ENCODE assay signal across 7 cellular contexts in the genomic region with DNA sequence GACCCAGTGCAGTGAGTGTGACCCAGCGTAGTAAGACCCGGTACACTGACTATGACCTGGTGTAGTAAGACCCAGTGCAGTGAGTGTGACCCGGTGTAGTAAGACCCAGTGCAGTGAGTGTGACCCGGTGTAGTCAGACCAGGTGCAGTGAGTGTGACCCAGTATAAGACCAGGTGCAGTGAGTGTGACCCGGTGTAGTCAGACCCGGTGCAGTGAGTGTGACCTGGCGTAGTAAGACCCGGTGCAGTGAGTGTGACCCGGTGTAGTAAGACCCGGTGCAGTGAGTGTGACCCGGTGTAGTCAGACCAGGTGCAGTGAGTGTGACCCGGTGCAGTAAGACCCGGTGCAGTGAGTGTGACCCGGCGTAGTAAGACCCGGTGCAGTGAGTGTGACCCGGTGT.
DNase-seq lines count a peak whose midpoint lies in the region; ATAC-seq and TF ChIP-seq lines count a peak whose summit lies in the region.
"Not testable (repeated sequence)": the region's sequence is repeated elsewhere in the genome, so short reads cannot be mapped to it uniquely, and the experiment has no call there.

No MANE protein-coding gene starts in this region.

- H3K4me1 Mint-ChIP-seq in WTC11, result not testable (repeated sequence)
- H3K4me1 Mint-ChIP-seq in glutamatergic neuron (ENCODE audit: low read depth, unreplicated experiment), result peaks cover 30% of the 10 kb centered on the region

- H3K9me3 Mint-ChIP-seq in WTC11 (peaks cover 58% of the 10 kb centered on the region), glutamatergic neuron (ENCODE audit: unreplicated experiment) (peaks cover 24% of the 10 kb centered on the region)

- POLR2A ChIA-PET in WTC11 (lab: Charles Lee), result not testable (repeated sequence)

- peaks cover 58% of the 10 kb centered on the region for H3K36me3 Mint-ChIP-seq in WTC11
- H3K36me3 Mint-ChIP-seq in glutamatergic neuron (ENCODE audit: unreplicated experiment), result peaks cover 11% of the 10 kb centered on the region

- H3K4me3 Mint-ChIP-seq in WTC11; glutamatergic neuron (ENCODE audit: unreplicated experiment): not testable (repeated sequence)

- H3K4me3 ChIP-seq in cardiac fibroblast (replicated peaks in 1 of 2; ENCODE audit: low read depth in 2 of 2, low read length in 2 of 2), result not testable (repeated sequence)

- peak; percentile 37 for DNase-seq in ELR (ENCODE audit: low read depth)
- DNase-seq in WTC11 (ENCODE audit: low spot score), result peak; percentile 66
- DNase-seq in activated T-cell treated with anti-CD3 and anti-CD28 coated beads for 4 hours, result peak; percentile 20
- peak; percentile 2 to 12 for DNase-seq in cardiac fibroblast (ENCODE audit: low read depth in 2 of 2)
- DNase-seq in glutamatergic neuron, result peak; percentile 8
- DNase-seq in pons (ENCODE audit: low spot score), result peak; percentile 43
- peak; percentile 13 to 15 for DNase-seq in stimulated activated CD4-positive, alpha-beta T cell treated with anti-CD3 and anti-CD28 coated beads, Interleukin-4, amount 100 ng/mL, for 4 hours

- not testable (repeated sequence) for H3K27ac Mint-ChIP-seq in WTC11; glutamatergic neuron (ENCODE audit: unreplicated experiment)

- H3K27me3 Mint-ChIP-seq in WTC11 (ENCODE audit: low read depth), result peaks cover 23% of the 10 kb centered on the region
- H3K27me3 Mint-ChIP-seq in glutamatergic neuron (ENCODE audit: unreplicated experiment), result peaks cover 20% of the 10 kb centered on the region

- TF ChIP-seq CTCF in WTC11 (IDR thresholded peaks at IDR 0.05); cardiac fibroblast (IDR thresholded peaks at IDR 0.05; ENCODE audit: low read depth, low read length); glutamatergic neuron (IDR thresholded peaks at IDR 0.05; ENCODE audit: partially characterized antibody, unreplicated experiment): not testable (repeated sequence)

- ATAC-seq in WTC11, result not testable (repeated sequence)

- CTCF ChIA-PET in WTC11 (lab: Charles Lee), result not testable (repeated sequence)

Comparison
In these comparisons a context has a peak if more than half of its experiments do, and no peak if none do; other contexts are left out.
1. DNase-seq: peak in every context shown above with its lines; median percentile 66 in WTC11; 43 in pons; 37 in ELR; 20 in activated T-cell treated with anti-CD3 and anti-CD28 coated beads for 4 hours; 14 in stimulated activated CD4-positive, alpha-beta T cell treated with anti-CD3 and anti-CD28 coated beads, Interleukin-4, amount 100 ng/mL, for 4 hours; 8 in glutamatergic neuron; 7 in cardiac fibroblast.